20 cellular contexts compared by ENCODE assay signal in the genomic region with DNA sequence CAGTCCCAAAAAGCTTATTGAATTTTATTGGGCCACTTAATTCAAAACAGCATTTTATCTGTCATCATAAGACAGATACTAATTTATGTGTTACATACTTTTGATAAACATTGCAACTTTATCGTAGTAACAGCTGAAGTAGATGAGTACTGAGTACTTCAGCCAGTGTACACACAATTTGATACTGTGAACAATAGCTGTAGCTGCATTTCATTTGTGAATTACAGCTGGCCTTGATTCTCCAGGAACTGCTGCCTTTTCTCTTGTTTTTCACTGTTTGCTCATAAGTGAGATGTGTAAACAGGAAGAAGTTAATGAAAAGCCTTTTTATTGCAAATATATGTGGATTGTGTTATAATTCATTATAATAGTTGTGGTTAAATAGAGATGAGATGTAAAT. TPM values are rescaled to one million over a fixed set of nuclear protein-coding genes. Genes with fewer than 3 reads are reported as not detected.
DNase-seq lines count a peak whose midpoint lies in the region; ATAC-seq, FAIRE-seq and TF ChIP-seq lines count a peak whose summit lies in the region.
"Had no signal": no experiment of that assay in that cellular context is flagged by ENCODE, and none has a peak within 500 bp of the region (broad histone marks: within the 10 kb centered on the region; RNA-seq: fewer than 3 reads in every experiment).

No MANE protein-coding gene starts in this region.

- H3K9me3 Mint-ChIP-seq in CD8-positive, alpha-beta memory T cell: no peaks in the 10 kb centered on the region
- H3K9me3 Mint-ChIP-seq: immature natural killer cell; naive thymus-derived CD8-positive, alpha-beta T cell; T-helper 1 cell treated with Interleukin-12 subunit alpha and Interleukin-12 subunit beta and Interleukin-4 antibody, amounts not matched to agents 30 μg/mL and 1 μg/mL, for 36 hours had no signal

- H3K4me1 Mint-ChIP-seq in CD8-positive, alpha-beta memory T cell: peaks cover 11 to 22% (median 20%) of the 10 kb centered on the region in 3 donors

- WGBS in right cardiac atrium: 41% methylated on average over 1 of the region's 1 CpG

- TF ChIP-seq CTCF in Loucy (conservative IDR thresholded peaks at IDR 0.05; ENCODE audit: low read length) (no peak), endothelial cell of umbilical vein (IDR thresholded peaks at IDR 0.05; ENCODE audit: extremely low read depth in 1 of 2, insufficient read depth in 1 of 2, low read depth in 1 of 2, low read length in 2 of 2) (no peak)

- no peak for TF ChIP-seq POLR2A in endothelial cell of umbilical vein (IDR thresholded peaks at IDR 0.05; ENCODE audit: low read depth, low read length)

- H3K9ac ChIP-seq in Loucy (ENCODE audit: low read depth, low read length, poor library complexity, severe bottlenecking) (no peak overlapping the region), endothelial cell of umbilical vein (replicated peaks; ENCODE audit: extremely low read depth, insufficient read depth, low read length) (no peak overlapping the region)

- dilution Hi-C loops in endothelial cell of umbilical vein (cut with MboI; ENCODE audit: extremely low pct_ligation_motif_present, low sequenced_read_pairs): no loop called here

- H4K20me1 ChIP-seq in Loucy (ENCODE audit: insufficient read depth, low read length, poor library complexity, severe bottlenecking): peaks cover 7% of the 10 kb centered on the region
- H4K20me1 ChIP-seq in endothelial cell of umbilical vein (replicated peaks; ENCODE audit: control insufficient read depth, extremely low read depth, insufficient read depth, low read length): no peaks in the 10 kb centered on the region

- H3K27ac ChIP-seq in endothelial cell of umbilical vein (ENCODE audit: insufficient read depth, low read depth, low read length): no peak overlapping the region
- H3K27ac ChIP-seq in right cardiac atrium (ENCODE audit: low read length): no peak overlapping the region
- H3K27ac ChIP-seq in CD8-positive, alpha-beta memory T cell (ENCODE audit: low read depth, low read length): no peak overlapping the region
- H3K27ac ChIP-seq: heart left ventricle, thyroid gland had no signal

- intact Hi-C loops in endothelial cell of umbilical vein (cut with micrococcal nuclease) (no loop called here), right cardiac atrium (cut with DNase I) (no loop called here)

- H3K9me1 ChIP-seq in endothelial cell of umbilical vein (replicated peaks; ENCODE audit: control insufficient read depth, extremely low read depth, insufficient read depth, low read length): no peaks in the 10 kb centered on the region

- no peaks in the 10 kb centered on the region for H3K9me2 ChIP-seq in Loucy (replicated peaks; ENCODE audit: low read depth, low read length)

- ATAC-seq in HG03520 (IDR thresholded peaks at IDR 0.05; ENCODE audit: unreplicated experiment) (no peak), right cardiac atrium (no peak)
- ATAC-seq: heart left ventricle; naive thymus-derived CD8-positive, alpha-beta T cell had no signal

- H3K36me3 ChIP-seq in Loucy (ENCODE audit: insufficient read depth, low read length): peaks cover 3% of the 10 kb centered on the region; the same call in 1 of the 2 replicates
- peaks cover 2 to 8% of the 10 kb centered on the region in 2 experiments for H3K36me3 ChIP-seq in endothelial cell of umbilical vein (ENCODE audit: control insufficient read depth in 2 of 2, extremely low read depth in 1 of 2, insufficient read depth in 2 of 2, low read length in 2 of 2)
- H3K36me3 ChIP-seq in CD8-positive, alpha-beta memory T cell (ENCODE audit: insufficient read depth, low read length): no peaks in the 10 kb centered on the region

- H2AFZ ChIP-seq in Loucy (ENCODE audit: low read length): no peak overlapping the region
- no peak overlapping the region for H2AFZ ChIP-seq in endothelial cell of umbilical vein (ENCODE audit: low read depth, low read length)

- peaks cover 44% of the 10 kb centered on the region for H3K79me2 ChIP-seq in Loucy (ENCODE audit: insufficient read depth, low read length)
- peaks cover 99% of the 10 kb centered on the region for H3K79me2 ChIP-seq in endothelial cell of umbilical vein (ENCODE audit: control insufficient read depth, insufficient read depth, low read length)

- peak overlapping the region; percentile 50 for H3K4me2 ChIP-seq in Loucy (ENCODE audit: low read depth, low read length, poor library complexity, severe bottlenecking)
- H3K4me2 ChIP-seq in endothelial cell of umbilical vein (ENCODE audit: insufficient read depth, low read length): no peak overlapping the region

- no peaks in the 10 kb centered on the region for H3F3A ChIP-seq in Loucy (ENCODE audit: low read depth)

- peaks cover 46% of the 10 kb centered on the region for H3K4me1 ChIP-seq in Loucy (ENCODE audit: insufficient read depth, low read length, poor library complexity, severe bottlenecking)
- H3K4me1 ChIP-seq in endothelial cell of umbilical vein (ENCODE audit: control insufficient read depth, extremely low read depth, insufficient read depth, low read length): peaks cover 17% of the 10 kb centered on the region
- peaks cover 4% of the 10 kb centered on the region for H3K4me1 ChIP-seq in right cardiac atrium (ENCODE audit: control insufficient read depth, insufficient read depth, low read length)
- H3K4me1 ChIP-seq in CD8-positive, alpha-beta memory T cell (ENCODE audit: insufficient read depth, low read length): no peaks in the 10 kb centered on the region
- H3K4me1 ChIP-seq: thyroid gland had no signal

- CTCF ChIA-PET in endothelial cell of umbilical vein (lab: Charles Lee): interaction anchor here (0.8 to 1.7 kb wide), 3 partner anchors 33 to 516 kb away, joined by 3 to 6 read pairs (median 4); no protein-coding TSS in a partner anchor
- CTCF ChIA-PET in CD8-positive, alpha-beta memory T cell (lab: Charles Lee): no interaction called here

- peaks cover 0 to 2% of the 10 kb centered on the region in 2 donors for H3K27me3 Mint-ChIP-seq in CD8-positive, alpha-beta memory T cell
- H3K27me3 Mint-ChIP-seq: naive thymus-derived CD8-positive, alpha-beta T cell; progenitor cell of endocrine pancreas had no signal

- H3K4me3 ChIP-seq in Loucy (ENCODE audit: low read length, poor library complexity, severe bottlenecking) (peak overlapping the region; percentile 7), endothelial cell of umbilical vein (replicated peaks in 1 of 3; ENCODE audit: insufficient read depth in 1 of 3, low read depth in 1 of 3, low read length in 3 of 3) (no peak overlapping the region), right cardiac atrium (ENCODE audit: low read length) (no peak overlapping the region)
- no peak overlapping the region for H3K4me3 ChIP-seq in CD8-positive, alpha-beta memory T cell (ENCODE audit: low read length)
- H3K4me3 ChIP-seq: heart left ventricle, thyroid gland had no signal

- POLR2A ChIA-PET in endothelial cell of umbilical vein (lab: Charles Lee): no interaction called here
- POLR2A ChIA-PET in CD8-positive, alpha-beta memory T cell (lab: Charles Lee): no interaction called here

- H3K27me3 ChIP-seq in Loucy (ENCODE audit: insufficient read depth, low read length, poor library complexity, severe bottlenecking) (no peaks in the 10 kb centered on the region), endothelial cell of umbilical vein (ENCODE audit: control insufficient read depth in 2 of 2, insufficient read depth in 2 of 2, low read length in 2 of 2) (no peaks in the 10 kb centered on the region), right cardiac atrium (ENCODE audit: control insufficient read depth, insufficient read depth) (no peaks in the 10 kb centered on the region)
- H3K27me3 ChIP-seq in CD8-positive, alpha-beta memory T cell (ENCODE audit: insufficient read depth, low read length, poor library complexity, severe bottlenecking): no peaks in the 10 kb centered on the region
- H3K27me3 ChIP-seq: heart left ventricle, thyroid gland had no signal

- FAIRE-seq in endothelial cell of umbilical vein (lab: Jason Lieb, UNC): no peak
- FAIRE-seq: G401.6 had no signal

- H3K36me3 Mint-ChIP-seq in CD8-positive, alpha-beta memory T cell: peaks cover 0 to 22% (median 15%) of the 10 kb centered on the region in 3 donors

- BruUV-seq in endothelial cell of umbilical vein (replicated peaks; lab: Mats Ljungman, UMichigan): no TSS peak

- no peak overlapping the region for H3K4me3 Mint-ChIP-seq in CD8-positive, alpha-beta memory T cell
- H3K4me3 Mint-ChIP-seq: immature natural killer cell; naive thymus-derived CD8-positive, alpha-beta T cell; T-helper 1 cell treated with Interleukin-12 subunit alpha and Interleukin-12 subunit beta and Interleukin-4 antibody, amounts not matched to agents 30 μg/mL and 1 μg/mL, for 36 hours had no signal

- H3K9me3 ChIP-seq in Loucy (ENCODE audit: insufficient read depth, low read depth, low read length) (no peaks in the 10 kb centered on the region), endothelial cell of umbilical vein (replicated peaks; ENCODE audit: control insufficient read depth, insufficient read depth, low read length) (no peaks in the 10 kb centered on the region), right cardiac atrium (ENCODE audit: control insufficient read depth, low read length) (no peaks in the 10 kb centered on the region)
- no peaks in the 10 kb centered on the region for H3K9me3 ChIP-seq in CD8-positive, alpha-beta memory T cell (ENCODE audit: low read length)
- H3K9me3 ChIP-seq: heart left ventricle, thyroid gland had no signal

- H3K27ac Mint-ChIP-seq in CD8-positive, alpha-beta memory T cell: peak overlapping the region in 2 of 8 donors; percentile 36 to 38
- H3K27ac Mint-ChIP-seq: immature natural killer cell; progenitor cell of endocrine pancreas; T-helper 1 cell treated with Interleukin-12 subunit alpha and Interleukin-12 subunit beta and Interleukin-4 antibody, amounts not matched to agents 30 μg/mL and 1 μg/mL, for 36 hours had no signal

- DNase-seq in DMS153 treated with DMSO at 0.1 percent for 48 hours (lab: John Stamatoyannopoulos, UW; ENCODE audit: unreplicated experiment): peak; percentile 88
- DNase-seq in NCI-H345 (lab: John Stamatoyannopoulos, UW): peak; percentile 24
- DNase-seq in endothelial cell of umbilical vein (ENCODE audit: low read depth, low spot score): peak; percentile 27
- no peak for DNase-seq in T1000 (lab: John Stamatoyannopoulos, UW)
- DNase-seq in right cardiac atrium: no peak
- no peak for DNase-seq in CD8-positive, alpha-beta memory T cell
- DNase-seq: activated CD4-positive, CD25-positive, alpha-beta regulatory T cell; activated CD8-positive, alpha-beta memory T cell treated with anti-CD3 and anti-CD28 coated beads for 24 hours; amniotic stem cell; effector CD8-positive, alpha-beta T cell; heart left ventricle; immature natural killer cell; naive thymus-derived CD8-positive, alpha-beta T cell; NCI-H1694 treated with DMSO at 0.1 percent for 48 hours; thyroid gland had no signal

RNA-seq across cellular contexts. Expression of a gene that starts 10.2 kb away (rescaled TPM):
- total RNA-seq in endothelial cell of umbilical vein (89.8 and 91.5 TPM in 2 replicates), right cardiac atrium (10 to 100 TPM; 23.9 to 51.4 (median 30.1) TPM)
- polyA plus RNA-seq in endothelial cell of umbilical vein (24.8 and 30.6 TPM in 2 replicates), right cardiac atrium (32.7 TPM)
- 45.8 and 47.4 TPM in 2 replicates for polyA plus RNA-seq in endothelial cell of umbilical vein (2011; cell fraction: cytosol; rRNA removed)
- polyA plus RNA-seq in endothelial cell of umbilical vein (2011; cell fraction: nucleus; rRNA removed): 65.6 and 84.2 TPM in 2 replicates
- polyA plus RNA-seq in endothelial cell of umbilical vein (2012): 98.3 and 141 TPM in 2 replicates
- 50.8 and 51.9 TPM in 2 replicates for polyA minus RNA-seq in endothelial cell of umbilical vein
- polyA minus RNA-seq in endothelial cell of umbilical vein (2011; cell fraction: cytosol; rRNA and poly(A)+ RNA removed): 28.1 TPM
- polyA minus RNA-seq in endothelial cell of umbilical vein (2011; cell fraction: nucleus; rRNA and poly(A)+ RNA removed): 68.3 and 78.5 TPM in 2 replicates
- total RNA-seq in CD8-positive, alpha-beta memory T cell: 10 to 100 TPM; 36.6 to 37.2 TPM
- 37.9 TPM for polyA plus RNA-seq in CD8-positive, alpha-beta memory T cell

Comparison
In these comparisons a context has a peak if more than half of its experiments do, and no peak if none do; other contexts are left out.
1. DNase-seq: peak in DMS153 treated with DMSO at 0.1 percent for 48 hours (single experiment), NCI-H345 (single experiment) and endothelial cell of umbilical vein (single experiment); none in T1000 (single experiment), right cardiac atrium (0 of 3) and CD8-positive, alpha-beta memory T cell (0 of 5).